ENCODE assay signal across 8 cellular contexts in genomic region chr5:150458819-150459557, GRCh38. TPM values are rescaled to one million over a fixed set of nuclear protein-coding genes. Genes with fewer than 3 reads are reported as not detected.
DNase-seq lines count a peak whose midpoint lies in the region; ATAC-seq, FAIRE-seq and TF ChIP-seq lines count a peak whose summit lies in the region.

No MANE protein-coding gene starts in this region.

- peak; percentile 81 for ATAC-seq in GM19025 (IDR thresholded peaks at IDR 0.05; ENCODE audit: low read depth, unreplicated experiment)
- peak; percentile 71 for ATAC-seq in HG03342 (IDR thresholded peaks at IDR 0.05; ENCODE audit: unreplicated experiment)
- ATAC-seq in naive thymus-derived CD8-positive, alpha-beta T cell: peak; percentile 93 to 96
- ATAC-seq in stimulated activated memory B cell treated with anti-CD40 and anti-IgM and Interleukin-4, amounts not matched to agents 10 μg/mL and 1 μg/mL and 100 μg/mL, for 72 hours: peak; percentile 92

- no peak overlapping the region for H3K9ac ChIP-seq in endothelial cell of umbilical vein (replicated peaks; ENCODE audit: extremely low read depth, insufficient read depth, low read length)

- H3K4me2 ChIP-seq in endothelial cell of umbilical vein (ENCODE audit: insufficient read depth, low read length): no peak overlapping the region

- no peaks in the 10 kb centered on the region for H3K79me2 ChIP-seq in endothelial cell of umbilical vein (ENCODE audit: control insufficient read depth, insufficient read depth, low read length)

- peak overlapping the region in 9 of 10 donors; percentile 60 to 94 (median 84) for H3K27ac Mint-ChIP-seq in naive thymus-derived CD8-positive, alpha-beta T cell
- peak overlapping the region; percentile 100 for H3K27ac Mint-ChIP-seq in stimulated activated memory B cell treated with anti-CD40 and anti-IgM and Interleukin-4, amounts not matched to agents 10 μg/mL and 1 μg/mL and 100 μg/mL, for 72 hours

- H4K20me1 ChIP-seq in endothelial cell of umbilical vein (replicated peaks; ENCODE audit: control insufficient read depth, extremely low read depth, insufficient read depth, low read length): no peaks in the 10 kb centered on the region

- peak overlapping the region; percentile 32; the same call in 1 of the 2 replicates for H3K4me3 ChIP-seq in BE2C (ENCODE audit: low read depth, low read length)
- peak overlapping the region in 1 of 3 experiments; percentile 17 for H3K4me3 ChIP-seq in endothelial cell of umbilical vein (replicated peaks in 1 of 3; ENCODE audit: insufficient read depth in 1 of 3, low read depth in 1 of 3, low read length in 3 of 3)

- peaks cover 15 to 46% (median 41%) of the 10 kb centered on the region in 4 donors for H3K4me1 Mint-ChIP-seq in naive thymus-derived CD8-positive, alpha-beta T cell
- H3K4me1 Mint-ChIP-seq in stimulated activated memory B cell treated with anti-CD40 and anti-IgM and Interleukin-4, amounts not matched to agents 10 μg/mL and 1 μg/mL and 100 μg/mL, for 72 hours: peaks cover 48% of the 10 kb centered on the region

- H3K9me1 ChIP-seq in endothelial cell of umbilical vein (replicated peaks; ENCODE audit: control insufficient read depth, extremely low read depth, insufficient read depth, low read length): no peaks in the 10 kb centered on the region

- TF ChIP-seq POLR2A in endothelial cell of umbilical vein (IDR thresholded peaks at IDR 0.05; ENCODE audit: low read depth, low read length): no peak

- BruUV-seq in endothelial cell of umbilical vein (replicated peaks; lab: Mats Ljungman, UMichigan): no TSS peak

- H3K36me3 ChIP-seq in BE2C (no peaks in the 10 kb centered on the region), endothelial cell of umbilical vein (ENCODE audit: control insufficient read depth in 2 of 2, extremely low read depth in 1 of 2, insufficient read depth in 2 of 2, low read length in 2 of 2) (no peaks in the 10 kb centered on the region)

- H3K9me3 ChIP-seq in BE2C (no peaks in the 10 kb centered on the region), endothelial cell of umbilical vein (replicated peaks; ENCODE audit: control insufficient read depth, insufficient read depth, low read length) (no peaks in the 10 kb centered on the region)

- H3K9me3 Mint-ChIP-seq in naive thymus-derived CD8-positive, alpha-beta T cell: no peaks in the 10 kb centered on the region
- H3K9me3 Mint-ChIP-seq in stimulated activated memory B cell treated with anti-CD40 and anti-IgM and Interleukin-4, amounts not matched to agents 10 μg/mL and 1 μg/mL and 100 μg/mL, for 72 hours: no peaks in the 10 kb centered on the region

- H3K27me3 ChIP-seq in BE2C: no peaks in the 10 kb centered on the region
- no peaks in the 10 kb centered on the region for H3K27me3 ChIP-seq in endothelial cell of umbilical vein (ENCODE audit: control insufficient read depth in 2 of 2, insufficient read depth in 2 of 2, low read length in 2 of 2)

- peak overlapping the region in 9 of 10 donors; percentile 32 to 59 (median 47) for H3K4me3 Mint-ChIP-seq in naive thymus-derived CD8-positive, alpha-beta T cell
- H3K4me3 Mint-ChIP-seq in stimulated activated memory B cell treated with anti-CD40 and anti-IgM and Interleukin-4, amounts not matched to agents 10 μg/mL and 1 μg/mL and 100 μg/mL, for 72 hours: peak overlapping the region; percentile 38

- peak; percentile 63 for FAIRE-seq in endothelial cell of umbilical vein (lab: Jason Lieb, UNC)

- TF ChIP-seq CTCF in BE2C (IDR thresholded peaks at IDR 0.05; ENCODE audit: low read depth, low read length): peak; percentile 76
- TF ChIP-seq CTCF in endothelial cell of umbilical vein (IDR thresholded peaks at IDR 0.05; ENCODE audit: extremely low read depth in 1 of 2, insufficient read depth in 1 of 2, low read depth in 1 of 2, low read length in 2 of 2): peak; percentile 57 to 88

- no peaks in the 10 kb centered on the region for H3K36me3 Mint-ChIP-seq in naive thymus-derived CD8-positive, alpha-beta T cell
- H3K36me3 Mint-ChIP-seq in stimulated activated memory B cell treated with anti-CD40 and anti-IgM and Interleukin-4, amounts not matched to agents 10 μg/mL and 1 μg/mL and 100 μg/mL, for 72 hours: no peaks in the 10 kb centered on the region

- H3K27me3 Mint-ChIP-seq in naive thymus-derived CD8-positive, alpha-beta T cell: no peaks in the 10 kb centered on the region
- no peaks in the 10 kb centered on the region for H3K27me3 Mint-ChIP-seq in stimulated activated memory B cell treated with anti-CD40 and anti-IgM and Interleukin-4, amounts not matched to agents 10 μg/mL and 1 μg/mL and 100 μg/mL, for 72 hours

- intact Hi-C loops in endothelial cell of umbilical vein (cut with micrococcal nuclease): loop anchor here (1.0 to 5.0 kb wide), 6 partner anchors 64 to 388 kb away; partner anchors contain the start of genes IRGM and RBM22

- DNase-seq in BE2C (peak; percentile 82), NCI-H82 treated with DMSO at 0.1 percent for 48 hours (lab: John Stamatoyannopoulos, UW; ENCODE audit: unreplicated experiment) (peak; percentile 40), endothelial cell of umbilical vein (ENCODE audit: low read depth, low spot score) (peak; percentile 33)
- peak; percentile 90 for DNase-seq in activated CD8-positive, alpha-beta memory T cell treated with anti-CD3 and anti-CD28 coated beads, Interleukin-2, amount 50 U/mL, for 4 hours
- DNase-seq in naive thymus-derived CD8-positive, alpha-beta T cell: peak; percentile 74 to 91 (median 86)

- POLR2A ChIA-PET in endothelial cell of umbilical vein (lab: Charles Lee): interaction anchor here (0.5 to 0.6 kb wide), 2 partner anchors 14 to 24 kb away, joined by 5 to 6 read pairs; no protein-coding TSS in a partner anchor
- POLR2A ChIA-PET in naive thymus-derived CD8-positive, alpha-beta T cell (lab: Charles Lee): interaction anchor here (0.6 to 4.1 kb wide), 4 partner anchors 9 to 832 kb away, joined by 3 to 18 read pairs (median 11); partner anchors contain the start of genes RBM22 and RPS14

- CTCF ChIA-PET in endothelial cell of umbilical vein (lab: Charles Lee): interaction anchor here (0.5 to 7.8 kb wide), 35 partner anchors 9 to 1167 kb away, joined by 3 to 168 read pairs (median 4); partner anchors contain the start of gene RPS14

- H3K4me1 ChIP-seq in BE2C (no peaks in the 10 kb centered on the region), endothelial cell of umbilical vein (ENCODE audit: control insufficient read depth, extremely low read depth, insufficient read depth, low read length) (peaks cover 4% of the 10 kb centered on the region)

- no peak overlapping the region for H3K27ac ChIP-seq in endothelial cell of umbilical vein (ENCODE audit: insufficient read depth, low read depth, low read length)

- peak overlapping the region; percentile 81 for H2AFZ ChIP-seq in endothelial cell of umbilical vein (ENCODE audit: low read depth, low read length)

- dilution Hi-C loops in endothelial cell of umbilical vein (cut with MboI; ENCODE audit: extremely low pct_ligation_motif_present, low sequenced_read_pairs): no loop called here

TF ChIP-seq in endothelial cell of umbilical vein, 7 proteins besides CTCF, POLR2A, EP300 and RAD21 (continues in another document):
- TF ChIP-seq, protein P1, sequence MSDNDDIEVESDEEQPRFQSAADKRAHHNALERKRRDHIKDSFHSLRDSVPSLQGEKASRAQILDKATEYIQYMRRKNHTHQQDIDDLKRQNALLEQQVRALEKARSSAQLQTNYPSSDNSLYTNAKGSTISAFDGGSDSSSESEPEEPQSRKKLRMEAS (IDR thresholded peaks at IDR 0.05; ENCODE audit: insufficient read depth, insufficient read length): peak; percentile 67
- TF ChIP-seq JUN (IDR thresholded peaks at IDR 0.05; ENCODE audit: borderline replicate concordance, insufficient read depth, insufficient read length, low read depth): no peak

RNA-seq across cellular contexts. Expression of gene RPS14, which starts 9.4 kb away (rescaled TPM):
- polyA plus RNA-seq in BE2C (2012; ENCODE audit: insufficient read depth, insufficient read length, low read depth): 2,025 TPM
- total RNA-seq in endothelial cell of umbilical vein: 1,852 and 2,034 TPM in 2 replicates
- 4,491 and 5,521 TPM in 2 replicates for polyA plus RNA-seq in endothelial cell of umbilical vein
- 6,503 and 7,036 TPM in 2 replicates for polyA plus RNA-seq in endothelial cell of umbilical vein (2011; cell fraction: cytosol; rRNA removed)
- polyA plus RNA-seq in endothelial cell of umbilical vein (2011; cell fraction: nucleus; rRNA removed): 1,366 and 1,419 TPM in 2 replicates
- 2,965 and 3,232 TPM in 2 replicates for polyA plus RNA-seq in endothelial cell of umbilical vein (2012)
- polyA minus RNA-seq in endothelial cell of umbilical vein: 1,106 and 1,289 TPM in 2 replicates
- 648 TPM for polyA minus RNA-seq in endothelial cell of umbilical vein (2011; cell fraction: cytosol; rRNA and poly(A)+ RNA removed)
- 121 and 122 TPM in 2 replicates for polyA minus RNA-seq in endothelial cell of umbilical vein (2011; cell fraction: nucleus; rRNA and poly(A)+ RNA removed)
- 1,000 to 10,000 TPM; 5,539 to 5,586 TPM for total RNA-seq in naive thymus-derived CD8-positive, alpha-beta T cell
- over 10,000 TPM in 2 of 3 donors, 1,000 to 10,000 TPM in 1; 9,910 to 11,694 (median 11,598) TPM for polyA plus RNA-seq in naive thymus-derived CD8-positive, alpha-beta T cell

RNA-seq across cellular contexts. Expression of gene CD74, which starts 46.3 kb away (rescaled TPM):
- 0.91 TPM for polyA plus RNA-seq in BE2C (2012; ENCODE audit: insufficient read depth, insufficient read length, low read depth)
- 0.76 and 1.3 TPM in 2 replicates for total RNA-seq in endothelial cell of umbilical vein
- 0.56 and 0.62 TPM in 2 replicates for polyA plus RNA-seq in endothelial cell of umbilical vein
- 0.34 and 0.49 TPM in 2 replicates for polyA plus RNA-seq in endothelial cell of umbilical vein (2011; cell fraction: cytosol; rRNA removed)
- polyA plus RNA-seq in endothelial cell of umbilical vein (2011; cell fraction: nucleus; rRNA removed): 0.12 and 0.29 TPM in 2 replicates
- 1.1 and 2.6 TPM in 2 replicates for polyA plus RNA-seq in endothelial cell of umbilical vein (2012)
- polyA minus RNA-seq in endothelial cell of umbilical vein: 0.32 and 0.91 TPM in 2 replicates
- polyA minus RNA-seq in endothelial cell of umbilical vein (2011; cell fraction: cytosol; rRNA and poly(A)+ RNA removed): not detected
- not detected in 2 replicates for polyA minus RNA-seq in endothelial cell of umbilical vein (2011; cell fraction: nucleus; rRNA and poly(A)+ RNA removed)
- total RNA-seq in naive thymus-derived CD8-positive, alpha-beta T cell: 100 to 1,000 TPM; 288 to 293 TPM
- 100 to 1,000 TPM; 310 to 415 (median 407) TPM for polyA plus RNA-seq in naive thymus-derived CD8-positive, alpha-beta T cell

RNA-seq across cellular contexts. Expression of gene NDST1, which starts 48.9 kb away (rescaled TPM):
- 26.2 TPM for polyA plus RNA-seq in BE2C (2012; ENCODE audit: insufficient read depth, insufficient read length, low read depth)
- total RNA-seq in endothelial cell of umbilical vein: 86.5 and 102 TPM in 2 replicates
- 38.6 and 42.6 TPM in 2 replicates for polyA plus RNA-seq in endothelial cell of umbilical vein
- 32.7 and 36.4 TPM in 2 replicates for polyA plus RNA-seq in endothelial cell of umbilical vein (2011; cell fraction: cytosol; rRNA removed)
- polyA plus RNA-seq in endothelial cell of umbilical vein (2011; cell fraction: nucleus; rRNA removed): 52.9 and 53.3 TPM in 2 replicates
- 38.6 and 45.7 TPM in 2 replicates for polyA plus RNA-seq in endothelial cell of umbilical vein (2012)
- polyA minus RNA-seq in endothelial cell of umbilical vein: 59.5 and 71.2 TPM in 2 replicates
- polyA minus RNA-seq in endothelial cell of umbilical vein (2011; cell fraction: cytosol; rRNA and poly(A)+ RNA removed): 6.8 TPM
- polyA minus RNA-seq in endothelial cell of umbilical vein (2011; cell fraction: nucleus; rRNA and poly(A)+ RNA removed): 36.7 and 45.1 TPM in 2 replicates
- under 1 TPM; 0.55 to 0.81 TPM for total RNA-seq in naive thymus-derived CD8-positive, alpha-beta T cell
- polyA plus RNA-seq in naive thymus-derived CD8-positive, alpha-beta T cell: under 1 TPM in 1 of 3 donors, not detected in 2; 0.54 TPM

Comparison
In these comparisons a context has a peak if more than half of its experiments do, and no peak if none do; other contexts are left out.
1. DNase-seq: peak in every context shown above with its lines; median percentile 90 in activated CD8-positive, alpha-beta memory T cell treated with anti-CD3 and anti-CD28 coated beads, Interleukin-2, amount 50 U/mL, for 4 hours; 86 in naive thymus-derived CD8-positive, alpha-beta T cell; 82 in BE2C; 40 in NCI-H82 treated with DMSO at 0.1 percent for 48 hours; 33 in endothelial cell of umbilical vein.
2. RNA of gene CD74, which starts 46.3 kb away (total RNA-seq): 288 to 293 TPM in naive thymus-derived CD8-positive, alpha-beta T cell; 0.76 to 1.3 TPM in endothelial cell of umbilical vein; every median in the first group is over 100 times any median in the second.
3. RNA of gene NDST1, which starts 48.9 kb away (total RNA-seq): 86.5 to 102 TPM in endothelial cell of umbilical vein; 0.55 to 0.81 TPM in naive thymus-derived CD8-positive, alpha-beta T cell; every median in the first group is over 10 times any median in the second.
4. Peak in every context shown above with its lines, with median percentiles within 50 percentile points of each other: ATAC-seq.